ENCODE assay signal across 1 cellular context in the genomic region with DNA sequence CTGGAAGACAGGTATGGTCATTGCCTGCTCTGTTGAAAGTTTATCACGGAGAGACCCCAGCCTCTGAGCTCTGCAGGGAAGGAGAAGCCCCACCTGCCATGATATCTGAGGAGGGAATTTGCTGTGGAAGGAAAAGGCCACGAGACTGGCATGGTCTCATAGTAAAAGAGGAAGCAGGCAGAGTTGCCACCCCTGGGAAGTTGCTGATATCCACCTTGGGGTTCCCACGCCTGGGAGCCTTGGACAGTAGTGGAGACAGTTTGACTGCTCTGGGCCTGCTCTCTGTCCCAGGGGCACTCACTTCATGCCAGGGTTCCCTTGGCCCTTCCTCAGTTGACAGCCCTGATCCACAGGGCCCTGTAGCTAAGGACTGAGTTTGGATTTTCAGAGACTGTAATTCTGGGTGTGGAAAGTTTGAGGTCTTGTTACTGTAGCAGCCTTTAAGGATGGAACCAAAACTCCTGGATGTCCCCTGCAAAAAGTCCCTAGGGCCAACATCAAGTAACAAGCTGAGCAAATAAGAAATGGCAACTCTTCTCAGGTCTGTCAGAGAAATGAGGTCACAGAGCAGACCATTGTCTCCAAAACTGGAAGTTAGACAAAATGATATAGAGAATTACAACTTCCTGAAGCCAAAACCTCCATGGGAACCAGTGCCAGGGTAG.
TF ChIP-seq lines count a peak whose summit lies in the region.

No MANE protein-coding gene starts in this region.

TF ChIP-seq in GM12878, 131 proteins besides CTCF, POLR2A, EP300 and RAD21 (continues in another document):
- TF ChIP-seq IKZF1 (conservative IDR thresholded peaks at IDR 0.05) (peak; percentile 62), STAT3 (IDR thresholded peaks at IDR 0.05; ENCODE audit: low read depth, low read length) (no peak), ASH2L (IDR thresholded peaks at IDR 0.05; ENCODE audit: borderline replicate concordance, low read depth) (no peak), GATAD2B (conservative IDR thresholded peaks at IDR 0.05; ENCODE audit: low read depth) (0 out of 2 replicates have a peak, but pooled peaks have one; percentile 30), EED (IDR thresholded peaks at IDR 0.05; ENCODE audit: low read depth) (peak; percentile 84), CREB1 (IDR thresholded peaks at IDR 0.05; ENCODE audit: low read depth) (peak; percentile 34; the same call in 1 of the 2 replicates), CREM (IDR thresholded peaks at IDR 0.05; ENCODE audit: low read depth) (peak; percentile 39; the same call in 1 of the 2 replicates), TCF12 (IDR thresholded peaks at IDR 0.05; ENCODE audit: low read depth, low read length) (no peak), MXI1 (IDR thresholded peaks at IDR 0.05; ENCODE audit: low read depth, low read length) (no peak), NBN (IDR thresholded peaks at IDR 0.05) (no peak), ATF2 (IDR thresholded peaks at IDR 0.05; ENCODE audit: low read length) (0 out of 2 replicates have a peak, but pooled peaks have one; percentile 37), RB1 (IDR thresholded peaks at IDR 0.05; ENCODE audit: borderline replicate concordance) (no peak), NFYA (IDR thresholded peaks at IDR 0.05; ENCODE audit: borderline replicate concordance, low read depth, low read length) (no peak), NRF1 (conservative IDR thresholded peaks at IDR 0.05; ENCODE audit: low read depth, low read length) (no peak), FOXM1 (IDR thresholded peaks at IDR 0.05; ENCODE audit: low read depth, low read length) (no peak), FOXK2 (IDR thresholded peaks at IDR 0.05) (no peak), CBX3 (IDR thresholded peaks at IDR 0.05; ENCODE audit: borderline replicate concordance, low read depth) (no peak), RUNX3 (IDR thresholded peaks at IDR 0.05; ENCODE audit: low read length) (peak; percentile 22; the same call in 1 of the 2 replicates), IKZF2 (IDR thresholded peaks at IDR 0.05) (peak; percentile 28 to 31; a peak in 1 of 4 replicates), MEF2B (IDR thresholded peaks at IDR 0.05; ENCODE audit: partially characterized antibody, poor library complexity, severe bottlenecking) (peak; percentile 80), SREBF1 (IDR thresholded peaks at IDR 0.05; ENCODE audit: low read length) (no peak), RAD51 (IDR thresholded peaks at IDR 0.05) (no peak), TCF3 (IDR thresholded peaks at IDR 0.05; ENCODE audit: borderline replicate concordance, insufficient read depth, low read depth, low read length) (no peak), SPI1 (IDR thresholded peaks at IDR 0.05; ENCODE audit: borderline replicate concordance, insufficient read depth, low read depth, low read length) (peak; percentile 63), CHD1 (IDR thresholded peaks at IDR 0.05; ENCODE audit: low read depth, low read length) (no peak), MYC (IDR thresholded peaks at IDR 0.05; ENCODE audit: insufficient read depth, insufficient read length, insufficient replicate concordance, low read length, severe bottlenecking) (no peak), ZNF592 (IDR thresholded peaks at IDR 0.05) (no peak), TBL1XR1 (IDR thresholded peaks at IDR 0.05; ENCODE audit: low read depth, low read length) (no peak), JUND (IDR thresholded peaks at IDR 0.05; ENCODE audit: low read depth, low read length) (no peak), ATF7 (IDR thresholded peaks at IDR 0.05; ENCODE audit: low read depth) (peak; percentile 25; the same call in 1 of the 2 replicates), SIN3A (IDR thresholded peaks at IDR 0.05; ENCODE audit: low read depth, low read length) (no peak), YY1 (IDR thresholded peaks at IDR 0.05; ENCODE audit: low read depth, low read length) (no peak), FOS (IDR thresholded peaks at IDR 0.05; ENCODE audit: borderline replicate concordance, extremely low read depth, insufficient read length) (no peak), CBFB (IDR thresholded peaks at IDR 0.05; ENCODE audit: low read depth) (no peak), KLF5 (IDR thresholded peaks at IDR 0.05; ENCODE audit: partially characterized antibody) (no peak), MYB (IDR thresholded peaks at IDR 0.05; ENCODE audit: borderline replicate concordance, low read depth, low read length) (no peak)
- TF ChIP-seq, protein P1, sequence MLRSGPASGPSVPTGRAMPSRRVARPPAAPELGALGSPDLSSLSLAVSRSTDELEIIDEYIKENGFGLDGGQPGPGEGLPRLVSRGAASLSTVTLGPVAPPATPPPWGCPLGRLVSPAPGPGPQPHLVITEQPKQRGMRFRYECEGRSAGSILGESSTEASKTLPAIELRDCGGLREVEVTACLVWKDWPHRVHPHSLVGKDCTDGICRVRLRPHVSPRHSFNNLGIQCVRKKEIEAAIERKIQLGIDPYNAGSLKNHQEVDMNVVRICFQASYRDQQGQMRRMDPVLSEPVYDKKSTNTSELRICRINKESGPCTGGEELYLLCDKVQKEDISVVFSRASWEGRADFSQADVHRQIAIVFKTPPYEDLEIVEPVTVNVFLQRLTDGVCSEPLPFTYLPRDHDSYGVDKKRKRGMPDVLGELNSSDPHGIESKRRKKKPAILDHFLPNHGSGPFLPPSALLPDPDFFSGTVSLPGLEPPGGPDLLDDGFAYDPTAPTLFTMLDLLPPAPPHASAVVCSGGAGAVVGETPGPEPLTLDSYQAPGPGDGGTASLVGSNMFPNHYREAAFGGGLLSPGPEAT (IDR thresholded peaks at IDR 0.05; ENCODE audit: low read depth), result 0 out of 2 replicates have a peak, but pooled peaks have one; percentile 38
- TF ChIP-seq, protein P2, sequence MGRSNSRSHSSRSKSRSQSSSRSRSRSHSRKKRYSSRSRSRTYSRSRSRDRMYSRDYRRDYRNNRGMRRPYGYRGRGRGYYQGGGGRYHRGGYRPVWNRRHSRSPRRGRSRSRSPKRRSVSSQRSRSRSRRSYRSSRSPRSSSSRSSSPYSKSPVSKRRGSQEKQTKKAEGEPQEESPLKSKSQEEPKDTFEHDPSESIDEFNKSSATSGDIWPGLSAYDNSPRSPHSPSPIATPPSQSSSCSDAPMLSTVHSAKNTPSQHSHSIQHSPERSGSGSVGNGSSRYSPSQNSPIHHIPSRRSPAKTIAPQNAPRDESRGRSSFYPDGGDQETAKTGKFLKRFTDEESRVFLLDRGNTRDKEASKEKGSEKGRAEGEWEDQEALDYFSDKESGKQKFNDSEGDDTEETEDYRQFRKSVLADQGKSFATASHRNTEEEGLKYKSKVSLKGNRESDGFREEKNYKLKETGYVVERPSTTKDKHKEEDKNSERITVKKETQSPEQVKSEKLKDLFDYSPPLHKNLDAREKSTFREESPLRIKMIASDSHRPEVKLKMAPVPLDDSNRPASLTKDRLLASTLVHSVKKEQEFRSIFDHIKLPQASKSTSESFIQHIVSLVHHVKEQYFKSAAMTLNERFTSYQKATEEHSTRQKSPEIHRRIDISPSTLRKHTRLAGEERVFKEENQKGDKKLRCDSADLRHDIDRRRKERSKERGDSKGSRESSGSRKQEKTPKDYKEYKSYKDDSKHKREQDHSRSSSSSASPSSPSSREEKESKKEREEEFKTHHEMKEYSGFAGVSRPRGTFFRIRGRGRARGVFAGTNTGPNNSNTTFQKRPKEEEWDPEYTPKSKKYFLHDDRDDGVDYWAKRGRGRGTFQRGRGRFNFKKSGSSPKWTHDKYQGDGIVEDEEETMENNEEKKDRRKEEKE (IDR thresholded peaks at IDR 0.05), result no peak
- TF ChIP-seq, protein P3, sequence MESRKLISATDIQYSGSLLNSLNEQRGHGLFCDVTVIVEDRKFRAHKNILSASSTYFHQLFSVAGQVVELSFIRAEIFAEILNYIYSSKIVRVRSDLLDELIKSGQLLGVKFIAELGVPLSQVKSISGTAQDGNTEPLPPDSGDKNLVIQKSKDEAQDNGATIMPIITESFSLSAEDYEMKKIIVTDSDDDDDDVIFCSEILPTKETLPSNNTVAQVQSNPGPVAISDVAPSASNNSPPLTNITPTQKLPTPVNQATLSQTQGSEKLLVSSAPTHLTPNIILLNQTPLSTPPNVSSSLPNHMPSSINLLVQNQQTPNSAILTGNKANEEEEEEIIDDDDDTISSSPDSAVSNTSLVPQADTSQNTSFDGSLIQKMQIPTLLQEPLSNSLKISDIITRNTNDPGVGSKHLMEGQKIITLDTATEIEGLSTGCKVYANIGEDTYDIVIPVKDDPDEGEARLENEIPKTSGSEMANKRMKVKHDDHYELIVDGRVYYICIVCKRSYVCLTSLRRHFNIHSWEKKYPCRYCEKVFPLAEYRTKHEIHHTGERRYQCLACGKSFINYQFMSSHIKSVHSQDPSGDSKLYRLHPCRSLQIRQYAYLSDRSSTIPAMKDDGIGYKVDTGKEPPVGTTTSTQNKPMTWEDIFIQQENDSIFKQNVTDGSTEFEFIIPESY (IDR thresholded peaks at IDR 0.05), result no peak
- TF ChIP-seq, protein P4, sequence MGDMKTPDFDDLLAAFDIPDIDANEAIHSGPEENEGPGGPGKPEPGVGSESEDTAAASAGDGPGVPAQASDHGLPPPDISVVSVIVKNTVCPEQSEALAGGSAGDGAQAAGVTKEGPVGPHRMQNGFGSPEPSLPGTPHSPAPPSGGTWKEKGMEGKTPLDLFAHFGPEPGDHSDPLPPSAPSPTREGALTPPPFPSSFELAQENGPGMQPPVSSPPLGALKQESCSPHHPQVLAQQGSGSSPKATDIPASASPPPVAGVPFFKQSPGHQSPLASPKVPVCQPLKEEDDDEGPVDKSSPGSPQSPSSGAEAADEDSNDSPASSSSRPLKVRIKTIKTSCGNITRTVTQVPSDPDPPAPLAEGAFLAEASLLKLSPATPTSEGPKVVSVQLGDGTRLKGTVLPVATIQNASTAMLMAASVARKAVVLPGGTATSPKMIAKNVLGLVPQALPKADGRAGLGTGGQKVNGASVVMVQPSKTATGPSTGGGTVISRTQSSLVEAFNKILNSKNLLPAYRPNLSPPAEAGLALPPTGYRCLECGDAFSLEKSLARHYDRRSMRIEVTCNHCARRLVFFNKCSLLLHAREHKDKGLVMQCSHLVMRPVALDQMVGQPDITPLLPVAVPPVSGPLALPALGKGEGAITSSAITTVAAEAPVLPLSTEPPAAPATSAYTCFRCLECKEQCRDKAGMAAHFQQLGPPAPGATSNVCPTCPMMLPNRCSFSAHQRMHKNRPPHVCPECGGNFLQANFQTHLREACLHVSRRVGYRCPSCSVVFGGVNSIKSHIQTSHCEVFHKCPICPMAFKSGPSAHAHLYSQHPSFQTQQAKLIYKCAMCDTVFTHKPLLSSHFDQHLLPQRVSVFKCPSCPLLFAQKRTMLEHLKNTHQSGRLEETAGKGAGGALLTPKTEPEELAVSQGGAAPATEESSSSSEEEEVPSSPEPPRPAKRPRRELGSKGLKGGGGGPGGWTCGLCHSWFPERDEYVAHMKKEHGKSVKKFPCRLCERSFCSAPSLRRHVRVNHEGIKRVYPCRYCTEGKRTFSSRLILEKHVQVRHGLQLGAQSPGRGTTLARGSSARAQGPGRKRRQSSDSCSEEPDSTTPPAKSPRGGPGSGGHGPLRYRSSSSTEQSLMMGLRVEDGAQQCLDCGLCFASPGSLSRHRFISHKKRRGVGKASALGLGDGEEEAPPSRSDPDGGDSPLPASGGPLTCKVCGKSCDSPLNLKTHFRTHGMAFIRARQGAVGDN (IDR thresholded peaks at IDR 0.05), result peak; percentile 35; the same call in 1 of the 2 replicates
- TF ChIP-seq, protein P5, sequence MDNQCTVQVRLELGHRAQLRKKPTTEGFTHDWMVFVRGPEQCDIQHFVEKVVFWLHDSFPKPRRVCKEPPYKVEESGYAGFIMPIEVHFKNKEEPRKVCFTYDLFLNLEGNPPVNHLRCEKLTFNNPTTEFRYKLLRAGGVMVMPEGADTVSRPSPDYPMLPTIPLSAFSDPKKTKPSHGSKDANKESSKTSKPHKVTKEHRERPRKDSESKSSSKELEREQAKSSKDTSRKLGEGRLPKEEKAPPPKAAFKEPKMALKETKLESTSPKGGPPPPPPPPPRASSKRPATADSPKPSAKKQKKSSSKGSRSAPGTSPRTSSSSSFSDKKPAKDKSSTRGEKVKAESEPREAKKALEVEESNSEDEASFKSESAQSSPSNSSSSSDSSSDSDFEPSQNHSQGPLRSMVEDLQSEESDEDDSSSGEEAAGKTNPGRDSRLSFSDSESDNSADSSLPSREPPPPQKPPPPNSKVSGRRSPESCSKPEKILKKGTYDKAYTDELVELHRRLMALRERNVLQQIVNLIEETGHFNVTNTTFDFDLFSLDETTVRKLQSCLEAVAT (IDR thresholded peaks at IDR 0.05), result no peak
